Comparison of ENCODE assay signal across 8 cellular contexts in genomic region chr12:52871291-52871961, GRCh38. TPM values are rescaled to one million over a fixed set of nuclear protein-coding genes. Genes with fewer than 3 reads are reported as not detected.
DNase-seq lines count a peak whose midpoint lies in the region; FAIRE-seq and TF ChIP-seq lines count a peak whose summit lies in the region.
"Had no signal": no experiment of that assay in that cellular context is flagged by ENCODE, and none has a peak within 500 bp of the region (broad histone marks: within the 10 kb centered on the region; RNA-seq: fewer than 3 reads in every experiment).

No MANE protein-coding gene starts in this region.

- H2AFZ ChIP-seq in keratinocyte (ENCODE audit: control insufficient read depth, low read length), result no peak overlapping the region

- TF ChIP-seq POLR2A in transverse colon (IDR thresholded peaks at IDR 0.05), result peak; percentile 21

- FAIRE-seq in keratinocyte (lab: Jason Lieb, UNC), result peak; percentile 69

- peak overlapping the region; percentile 96 for H3K9ac ChIP-seq in keratinocyte (ENCODE audit: control insufficient read depth, extremely low read depth, insufficient read depth, low read length)

- no peaks in the 10 kb centered on the region for H4K20me1 ChIP-seq in keratinocyte (ENCODE audit: control insufficient read depth, extremely low read depth, insufficient read depth, low read length)

- H3K4me1 ChIP-seq in keratinocyte (ENCODE audit: control insufficient read depth, extremely low read depth, insufficient read depth, low read length) (peaks cover 86% of the 10 kb centered on the region), transverse colon (peaks cover 20 to 61% (median 59%) of the 10 kb centered on the region in 4 donors)

- no peaks in the 10 kb centered on the region for H3K36me3 ChIP-seq in keratinocyte (ENCODE audit: control insufficient read depth in 2 of 2, extremely low read depth in 1 of 2, insufficient read depth in 2 of 2, low read length in 2 of 2)
- no peaks in the 10 kb centered on the region for H3K36me3 ChIP-seq in transverse colon

- TF ChIP-seq CTCF in astrocyte of the spinal cord (IDR thresholded peaks at IDR 0.05; ENCODE audit: low read depth, low read length) (no peak), keratinocyte (optimal IDR thresholded peaks at IDR 0.05 in 1 of 3, IDR thresholded peaks at IDR 0.05 in 1 of 3, conservative IDR thresholded peaks at IDR 0.05 in 1 of 3; ENCODE audit: extremely low read depth in 1 of 3, insufficient read depth in 2 of 3, low read length in 3 of 3) (no peak), transverse colon (IDR thresholded peaks at IDR 0.05) (no peak)

- dilution Hi-C loops in keratinocyte (cut with MboI; ENCODE audit: extremely low pct_ligation_motif_present, low sequenced_read_pairs), result no loop called here

- no peaks in the 10 kb centered on the region for H3K79me2 ChIP-seq in keratinocyte (ENCODE audit: control insufficient read depth, insufficient read depth, low read length)

- intact Hi-C loops in transverse colon (cut with DNase I; ENCODE audit: low total_unique reads), result loop anchor here (5.0 to 10.0 kb wide), 3 partner anchors 289 to 643 kb away; no protein-coding TSS in a partner anchor

- WGBS in transverse colon (ENCODE audit: low coverage in 1 of 2), 2 donors, result 33 to 43% methylated on average over 3 to 8 of the region's 8 CpGs

- TF ChIP-seq EP300 in transverse colon (IDR thresholded peaks at IDR 0.05; ENCODE audit: low read depth), result no peak

- H3K27me3 ChIP-seq in keratinocyte (ENCODE audit: control insufficient read depth, extremely low read depth, insufficient read depth, low read length) (no peaks in the 10 kb centered on the region), transverse colon (no peaks in the 10 kb centered on the region)

- no peaks in the 10 kb centered on the region for H3K9me3 ChIP-seq in keratinocyte (ENCODE audit: control insufficient read depth, low read depth, low read length)
- H3K9me3 ChIP-seq in transverse colon, result no peaks in the 10 kb centered on the region

- peak overlapping the region; percentile 76 for H3K4me2 ChIP-seq in keratinocyte (ENCODE audit: control insufficient read depth, extremely low read depth, insufficient read depth, low read depth, low read length)

- H3K27ac ChIP-seq in keratinocyte (ENCODE audit: control insufficient read depth, insufficient read depth, low read length) (peak overlapping the region; percentile 99), transverse colon (peak overlapping the region; percentile 73 to 97 (median 90))

- H3K4me3 ChIP-seq in astrocyte of the spinal cord (ENCODE audit: low read depth, low read length), result no peak overlapping the region
- H3K4me3 ChIP-seq in keratinocyte (ENCODE audit: control insufficient read depth in 2 of 3, extremely low read depth in 1 of 3, insufficient read depth in 2 of 3, low read depth in 1 of 3, low read length in 3 of 3), result peak overlapping the region in 2 of 3 experiments; percentile 11 to 36
- no peak overlapping the region for H3K4me3 ChIP-seq in transverse colon

- H3K9me1 ChIP-seq in keratinocyte (ENCODE audit: control insufficient read depth, extremely low read depth, insufficient read depth, low read length), result no peaks in the 10 kb centered on the region

- in situ Hi-C loops in astrocyte of the spinal cord (cut with HindIII; ENCODE audit: low sequenced_read_pairs) (no loop called here), transverse colon (cut with MboI; ENCODE audit: low pct_ligation_motif_present in 1 of 4, low pct_unique_long_range_greater_than_20kb in 1 of 4, low sequenced_read_pairs in 3 of 4) (loop anchor here in 3 of 4 donors (10.0 to 25.0 kb wide), 4 partner anchors 287 to 717 kb away; partner anchors contain the start of gene KRT84 (in 2 of the 3)), G401 (cut with HindIII; ENCODE audit: low sequenced_read_pairs) (no loop called here)

- peak; percentile 44 for DNase-seq in HK-2 (ENCODE audit: unreplicated experiment)
- DNase-seq in astrocyte of the spinal cord (ENCODE audit: low read depth, low spot score), result peak; percentile 76
- DNase-seq in keratinocyte (ENCODE audit: low read depth, low spot score), result no peak
- peak; percentile 68 for DNase-seq in transverse colon
- DNase-seq in NCI-H1092 (lab: John Stamatoyannopoulos, UW), result no peak
- no peak for DNase-seq in G401 (ENCODE audit: low spot score)
- no peak for DNase-seq in NCI-H2196 treated with DMSO at 0.1 percent for 48 hours (lab: John Stamatoyannopoulos, UW; ENCODE audit: unreplicated experiment)
- DNase-seq: T-helper 17 cell had no signal

RNA-seq across cellular contexts. Expression of gene KRT78, which starts 22.6 kb away (rescaled TPM):
- 0.49 to 1.7 TPM (median 0.96 TPM) in 3 replicates for polyA plus RNA-seq in keratinocyte
- 39.4 TPM for polyA plus RNA-seq in keratinocyte (2011; ENCODE audit: low read depth)
- 0.87 and 0.90 TPM in 2 replicates for polyA plus RNA-seq in keratinocyte (2011; cell fraction: cytosol; rRNA removed)
- polyA plus RNA-seq in keratinocyte (2011; cell fraction: nucleus; rRNA removed), result 1.4 and 2.9 TPM in 2 replicates
- 0.80 and 78.3 TPM in 2 replicates for polyA plus RNA-seq in keratinocyte (2012; ENCODE audit: low replicate concordance)
- 0.66 to 4.6 TPM (median 0.77 TPM) in 3 replicates for polyA minus RNA-seq in keratinocyte
- polyA minus RNA-seq in keratinocyte (2011; cell fraction: cytosol; rRNA and poly(A)+ RNA removed), result not detected
- 1.5 and 3.5 TPM in 2 replicates for polyA minus RNA-seq in keratinocyte (2011; cell fraction: nucleus; rRNA and poly(A)+ RNA removed)
- total RNA-seq in transverse colon, result not detected
- 0.61 TPM in 1 of 2 replicates, not detected in the other for total RNA-seq in G401 (2014; rRNA removed; shearing (Covaris generic))
- total RNA-seq: T-helper 17 cell had no signal

RNA-seq across cellular contexts. Expression of gene KRT8, which starts 33.5 kb away (rescaled TPM):
- polyA plus RNA-seq in keratinocyte, result 151 to 286 TPM (median 160 TPM) in 3 replicates
- polyA plus RNA-seq in keratinocyte (2011; ENCODE audit: low read depth), result 51.4 TPM
- polyA plus RNA-seq in keratinocyte (2011; cell fraction: cytosol; rRNA removed), result 114 and 155 TPM in 2 replicates
- polyA plus RNA-seq in keratinocyte (2011; cell fraction: nucleus; rRNA removed), result 76.6 and 90.5 TPM in 2 replicates
- polyA plus RNA-seq in keratinocyte (2012; ENCODE audit: low replicate concordance), result 22.4 and 298 TPM in 2 replicates
- 144 to 245 TPM (median 179 TPM) in 3 replicates for polyA minus RNA-seq in keratinocyte
- polyA minus RNA-seq in keratinocyte (2011; cell fraction: cytosol; rRNA and poly(A)+ RNA removed), result 273 TPM
- 68.3 and 75.2 TPM in 2 replicates for polyA minus RNA-seq in keratinocyte (2011; cell fraction: nucleus; rRNA and poly(A)+ RNA removed)
- 1,000 to 10,000 TPM; 1,016 to 3,505 (median 2,245) TPM for total RNA-seq in transverse colon
- total RNA-seq in G401 (2014; rRNA removed; shearing (Covaris generic)), result 3,912 and 3,929 TPM in 2 replicates

RNA-seq across cellular contexts. Expression of gene KRT79, which starts 37.3 kb away (rescaled TPM):
- 0.09 to 0.22 TPM (median 0.12 TPM) in 3 replicates for polyA plus RNA-seq in keratinocyte
- 4.6 TPM for polyA plus RNA-seq in keratinocyte (2011; ENCODE audit: low read depth)
- 0.07 and 0.12 TPM in 2 replicates for polyA plus RNA-seq in keratinocyte (2011; cell fraction: cytosol; rRNA removed)
- 1.0 TPM in 2 replicates for polyA plus RNA-seq in keratinocyte (2011; cell fraction: nucleus; rRNA removed)
- 0.10 and 4.8 TPM in 2 replicates for polyA plus RNA-seq in keratinocyte (2012; ENCODE audit: low replicate concordance)
- polyA minus RNA-seq in keratinocyte, result 0.20 to 0.29 TPM in 2 of 3 replicates, not detected in the other
- polyA minus RNA-seq in keratinocyte (2011; cell fraction: cytosol; rRNA and poly(A)+ RNA removed), result not detected
- polyA minus RNA-seq in keratinocyte (2011; cell fraction: nucleus; rRNA and poly(A)+ RNA removed), result 0.63 TPM in 1 of 2 replicates, not detected in the other
- total RNA-seq in transverse colon, result not detected
- not detected in 2 replicates for total RNA-seq in G401 (2014; rRNA removed; shearing (Covaris generic))
- total RNA-seq: T-helper 17 cell had no signal

RNA-seq across cellular contexts. Expression of gene KRT4, which starts 57.5 kb away (rescaled TPM):
- 1.9 to 3.4 TPM (median 2.0 TPM) in 3 replicates for polyA plus RNA-seq in keratinocyte
- polyA plus RNA-seq in keratinocyte (2011; ENCODE audit: low read depth), result 4.7 TPM
- 1.9 and 2.8 TPM in 2 replicates for polyA plus RNA-seq in keratinocyte (2011; cell fraction: cytosol; rRNA removed)
- polyA plus RNA-seq in keratinocyte (2011; cell fraction: nucleus; rRNA removed), result 3.7 and 6.5 TPM in 2 replicates
- 1.6 and 2.6 TPM in 2 replicates for polyA plus RNA-seq in keratinocyte (2012; ENCODE audit: low replicate concordance)
- 0.43 to 3.5 TPM (median 3.0 TPM) in 3 replicates for polyA minus RNA-seq in keratinocyte
- 0.77 TPM for polyA minus RNA-seq in keratinocyte (2011; cell fraction: cytosol; rRNA and poly(A)+ RNA removed)
- 3.3 and 4.4 TPM in 2 replicates for polyA minus RNA-seq in keratinocyte (2011; cell fraction: nucleus; rRNA and poly(A)+ RNA removed)
- total RNA-seq in transverse colon, result not detected
- not detected in 2 replicates for total RNA-seq in G401 (2014; rRNA removed; shearing (Covaris generic))
- total RNA-seq: T-helper 17 cell had no signal

Comparison
In these comparisons a context has a peak if more than half of its experiments do, and no peak if none do; other contexts are left out.
1. DNase-seq: peak in HK-2 (single experiment), astrocyte of the spinal cord (single experiment) and transverse colon (single experiment); none in keratinocyte (single experiment), NCI-H1092 (single experiment), G401 (single experiment) and NCI-H2196 treated with DMSO at 0.1 percent for 48 hours (single experiment).
2. H3K4me3 ChIP-seq: peak in keratinocyte (2 of 3); none in astrocyte of the spinal cord (single experiment) and transverse colon (0 of 4).
3. in situ Hi-C loops: an anchor here in transverse colon (10.0 to 25.0 kb wide); none called in astrocyte of the spinal cord and G401.